Comparison of ENCODE assay signal across 7 cellular contexts in genomic region chr1:244300029-244300375, GRCh38.
DNase-seq lines count a peak whose midpoint lies in the region; ATAC-seq, FAIRE-seq and TF ChIP-seq lines count a peak whose summit lies in the region.
"Not testable (repeated sequence)": the region's sequence is repeated elsewhere in the genome, so short reads cannot be mapped to it uniquely, and the experiment has no call there.

No MANE protein-coding gene starts in this region.

- H3F3A ChIP-seq in DOHH2 (ENCODE audit: control insufficient read depth, insufficient read depth) = not testable (repeated sequence)

- not testable (repeated sequence) for H3K9me1 ChIP-seq in K562 (ENCODE audit: control insufficient read depth, insufficient read depth, low read length)

- WGBS in K562 (ENCODE audit: insufficient coverage, low coverage, missing lambda C conversion rate) = 90% methylated on average over 7 of the region's 12 CpGs

- H2AFZ ChIP-seq in K562 (ENCODE audit: low read depth, low read length) = not testable (repeated sequence)

- not testable (repeated sequence) for H3K4me1 Mint-ChIP-seq in activated CD8-positive, alpha-beta T cell treated with anti-CD3 and anti-CD28 coated beads for 36 hours (ENCODE audit: low read depth)
- H3K4me1 Mint-ChIP-seq in osteocyte (ENCODE audit: unreplicated experiment) = peaks cover 43% of the 10 kb centered on the region
- peaks cover 21% of the 10 kb centered on the region for H3K4me1 Mint-ChIP-seq in stimulated activated naive CD8-positive, alpha-beta T cell treated with anti-CD3 and anti-CD28 coated beads, Interleukin-15, amount 100 ng/mL, for 72 hours

- not testable (repeated sequence) for H3K27me3 ChIP-seq in DOHH2 (ENCODE audit: control insufficient read depth, low read length); Peyer's patch; K562 (ENCODE audit: control insufficient read depth in 2 of 2, insufficient read depth in 2 of 2, low read length in 2 of 2); left ventricle myocardium inferior (ENCODE audit: low read depth)

- not testable (repeated sequence) for FAIRE-seq in K562 (lab: Jason Lieb, UNC)

- not testable (repeated sequence) for H3K36me3 ChIP-seq in DOHH2 (ENCODE audit: control insufficient read depth, low read length); Peyer's patch; K562 (ENCODE audit: control insufficient read depth, insufficient read depth, low read length); left ventricle myocardium inferior

- not testable (repeated sequence) for H4K20me1 ChIP-seq in DOHH2 (ENCODE audit: control insufficient read depth, insufficient read depth, low read depth, low read length); K562 (replicated peaks; ENCODE audit: control insufficient read depth, insufficient read depth, low read length)

- not testable (repeated sequence) for H3K9ac ChIP-seq in K562 (ENCODE audit: insufficient read depth in 1 of 2, low read depth in 2 of 2, low read length in 2 of 2)

- not testable (repeated sequence) for H3K27ac Mint-ChIP-seq in activated CD8-positive, alpha-beta T cell treated with anti-CD3 and anti-CD28 coated beads for 36 hours
- peak overlapping the region; percentile 79 for H3K27ac Mint-ChIP-seq in osteocyte (ENCODE audit: unreplicated experiment)
- peak overlapping the region; percentile 96 for H3K27ac Mint-ChIP-seq in stimulated activated naive CD8-positive, alpha-beta T cell treated with anti-CD3 and anti-CD28 coated beads, Interleukin-15, amount 100 ng/mL, for 72 hours

- not testable (repeated sequence) for H3K9me3 Mint-ChIP-seq in activated CD8-positive, alpha-beta T cell treated with anti-CD3 and anti-CD28 coated beads for 36 hours; osteocyte (ENCODE audit: unreplicated experiment); stimulated activated naive CD8-positive, alpha-beta T cell treated with anti-CD3 and anti-CD28 coated beads, Interleukin-15, amount 100 ng/mL, for 72 hours

- peak overlapping the region; percentile 67 for H3K4me3 Mint-ChIP-seq in activated CD8-positive, alpha-beta T cell treated with anti-CD3 and anti-CD28 coated beads for 36 hours
- not testable (repeated sequence) for H3K4me3 Mint-ChIP-seq in osteocyte (ENCODE audit: unreplicated experiment)
- H3K4me3 Mint-ChIP-seq in stimulated activated naive CD8-positive, alpha-beta T cell treated with anti-CD3 and anti-CD28 coated beads, Interleukin-15, amount 100 ng/mL, for 72 hours = peak overlapping the region; percentile 78 to 84

- BruUV-seq in K562 (replicated peaks; lab: Mats Ljungman, UMichigan) = not testable (repeated sequence)

- H3K4me3 ChIP-seq in DOHH2 (ENCODE audit: low read length) = peak overlapping the region; percentile 71; the same call in 1 of the 2 replicates
- H3K4me3 ChIP-seq in Peyer's patch = peak overlapping the region; percentile 32 to 48 (median 39)
- not testable (repeated sequence) for H3K4me3 ChIP-seq in K562
- peak overlapping the region; percentile 60 for H3K4me3 ChIP-seq in left ventricle myocardium inferior

- intact Hi-C loops in activated CD8-positive, alpha-beta T cell treated with anti-CD3 and anti-CD28 coated beads for 36 hours (cut with micrococcal nuclease); left ventricle myocardium inferior (cut with micrococcal nuclease): not testable (repeated sequence)
- intact Hi-C loops in K562 (cut with micrococcal nuclease) = loop anchor here (1.0 kb wide), 1 partner anchor 151 kb away; the partner anchor contains the start of gene ADSS2

- H3K9me2 ChIP-seq in DOHH2 (replicated peaks; ENCODE audit: control insufficient read depth, low read length) = not testable (repeated sequence)

- TF ChIP-seq EP300 in K562 (IDR thresholded peaks at IDR 0.05; ENCODE audit: low read length) = not testable (repeated sequence)

- ATAC-seq in activated CD8-positive, alpha-beta T cell treated with anti-CD3 and anti-CD28 coated beads for 36 hours; K562; stimulated activated naive CD8-positive, alpha-beta T cell treated with anti-CD3 and anti-CD28 coated beads, Interleukin-15, amount 100 ng/mL, for 72 hours: not testable (repeated sequence)

- not testable (repeated sequence) for H3K27ac ChIP-seq in DOHH2 (ENCODE audit: low read depth, low read length); K562 (ENCODE audit: extremely low read depth, low read depth, low read length)
- H3K27ac ChIP-seq in Peyer's patch (peak overlapping the region in 3 of 4 donors; percentile 71 to 79 (median 77)), left ventricle myocardium inferior (replicated peaks) (peak overlapping the region; percentile 75)

- H3K4me2 ChIP-seq in DOHH2 (ENCODE audit: low read length) = peak overlapping the region; percentile 84; the same call in 1 of the 2 replicates
- H3K4me2 ChIP-seq in K562 (ENCODE audit: insufficient read depth, low read length) = not testable (repeated sequence)

- in situ Hi-C loops in K562 (cut with MboI) = not testable (repeated sequence)

- not testable (repeated sequence) for DNase-seq in Peyer's patch; activated CD8-positive, alpha-beta T cell treated with anti-CD3 and anti-CD28 coated beads for 36 hours; K562 (ENCODE audit: extremely low read depth in 1 of 4, low spot score in 3 of 4); left ventricle myocardium inferior; osteocyte (ENCODE audit: extremely low spot score, unreplicated experiment); stimulated activated naive CD8-positive, alpha-beta T cell treated with anti-CD3 and anti-CD28 coated beads, Interleukin-15, amount 100 ng/mL, for 72 hours

- POLR2A ChIA-PET in activated CD8-positive, alpha-beta T cell treated with anti-CD3 and anti-CD28 coated beads for 36 hours (lab: Charles Lee) = not testable (repeated sequence)
- POLR2A ChIA-PET in K562 (lab: Yijun Ruan, JAX) = interaction anchor here (0.5 to 1.7 kb wide), 3 partner anchors 12 to 132 kb away, joined by 3 to 4 read pairs (median 3); no protein-coding TSS in a partner anchor

- not testable (repeated sequence) for H3K27me3 Mint-ChIP-seq in activated CD8-positive, alpha-beta T cell treated with anti-CD3 and anti-CD28 coated beads for 36 hours; osteocyte (ENCODE audit: unreplicated experiment); stimulated activated naive CD8-positive, alpha-beta T cell treated with anti-CD3 and anti-CD28 coated beads, Interleukin-15, amount 100 ng/mL, for 72 hours

- not testable (repeated sequence) for TF ChIP-seq POLR2A in Peyer's patch (IDR thresholded peaks at IDR 0.05); K562 (conservative IDR thresholded peaks at IDR 0.05)

- not testable (repeated sequence) for H3K4me1 ChIP-seq in DOHH2 (ENCODE audit: control insufficient read depth, low read length); left ventricle myocardium inferior
- H3K4me1 ChIP-seq in Peyer's patch = peaks cover 0 to 13% (median 0%) of the 10 kb centered on the region in 4 donors
- H3K4me1 ChIP-seq in K562 (replicated peaks in 1 of 2; ENCODE audit: control insufficient read depth in 2 of 2, insufficient read depth in 2 of 2, low read length in 2 of 2) = peaks cover 35 to 44% of the 10 kb centered on the region in 2 experiments

- not testable (repeated sequence) for TF ChIP-seq CTCF in DOHH2 (IDR thresholded peaks at IDR 0.05; ENCODE audit: low read depth, low read length, poor library complexity, severe bottlenecking); Peyer's patch (IDR thresholded peaks at IDR 0.05); activated CD8-positive, alpha-beta T cell treated with anti-CD3 and anti-CD28 coated beads for 36 hours (IDR thresholded peaks at IDR 0.05); K562 (IDR thresholded peaks at IDR 0.05 in 2 of 3, conservative IDR thresholded peaks at IDR 0.05 in 1 of 3; ENCODE audit: insufficient read depth in 2 of 3, low read depth in 1 of 3, low read length in 3 of 3); left ventricle myocardium inferior (IDR thresholded peaks at IDR 0.05; ENCODE audit: borderline replicate concordance); osteocyte (IDR thresholded peaks at IDR 0.05)

- H3K36me3 Mint-ChIP-seq in activated CD8-positive, alpha-beta T cell treated with anti-CD3 and anti-CD28 coated beads for 36 hours (ENCODE audit: low read depth); osteocyte (ENCODE audit: unreplicated experiment): not testable (repeated sequence)

- not testable (repeated sequence) for H3K9me3 ChIP-seq in DOHH2 (ENCODE audit: control insufficient read depth, insufficient read depth, low read length); Peyer's patch; K562 (replicated peaks; ENCODE audit: control insufficient read depth, insufficient read depth, low read depth, low read length); left ventricle myocardium inferior (replicated peaks)

- not testable (repeated sequence) for TF ChIP-seq RAD21 in K562 (CRISPR knock-in tag; conservative IDR thresholded peaks at IDR 0.05 in 1 of 2, IDR thresholded peaks at IDR 0.05 in 1 of 2)

- CTCF ChIA-PET in activated CD8-positive, alpha-beta T cell treated with anti-CD3 and anti-CD28 coated beads for 36 hours (lab: Charles Lee) = interaction anchor here (0.6 to 2.9 kb wide), 18 partner anchors 9 to 963 kb away, joined by 3 to 32 read pairs (median 4); no protein-coding TSS in a partner anchor
- CTCF ChIA-PET in K562 (lab: Yijun Ruan, JAX; ENCODE audit: low intra/inter-chr PET ratio) = interaction anchor here (0.6 to 1.8 kb wide), 4 partner anchors 26 to 956 kb away, joined by 4 to 7 read pairs (median 6); no protein-coding TSS in a partner anchor

- H3K79me2 ChIP-seq in DOHH2 (ENCODE audit: control insufficient read depth, low read length); K562 (ENCODE audit: control insufficient read depth, insufficient read depth, low read length): not testable (repeated sequence)

TF ChIP-seq in K562, 482 proteins besides CTCF, POLR2A, EP300 and RAD21 (continues in another document):
- TF ChIP-seq NR2C2 (CRISPR knock-in tag; IDR thresholded peaks at IDR 0.05) = not testable (repeated sequence)
- peak; percentile 53; the same call in 1 of the 2 replicates for TF ChIP-seq NR2C2 (tag; IDR thresholded peaks at IDR 0.05)
- peak; percentile 30; the same call in 1 of the 2 replicates for TF ChIP-seq BRD4 (IDR thresholded peaks at IDR 0.05)
